Comparison of ENCODE assay signal across 17 cellular contexts in the genomic region with DNA sequence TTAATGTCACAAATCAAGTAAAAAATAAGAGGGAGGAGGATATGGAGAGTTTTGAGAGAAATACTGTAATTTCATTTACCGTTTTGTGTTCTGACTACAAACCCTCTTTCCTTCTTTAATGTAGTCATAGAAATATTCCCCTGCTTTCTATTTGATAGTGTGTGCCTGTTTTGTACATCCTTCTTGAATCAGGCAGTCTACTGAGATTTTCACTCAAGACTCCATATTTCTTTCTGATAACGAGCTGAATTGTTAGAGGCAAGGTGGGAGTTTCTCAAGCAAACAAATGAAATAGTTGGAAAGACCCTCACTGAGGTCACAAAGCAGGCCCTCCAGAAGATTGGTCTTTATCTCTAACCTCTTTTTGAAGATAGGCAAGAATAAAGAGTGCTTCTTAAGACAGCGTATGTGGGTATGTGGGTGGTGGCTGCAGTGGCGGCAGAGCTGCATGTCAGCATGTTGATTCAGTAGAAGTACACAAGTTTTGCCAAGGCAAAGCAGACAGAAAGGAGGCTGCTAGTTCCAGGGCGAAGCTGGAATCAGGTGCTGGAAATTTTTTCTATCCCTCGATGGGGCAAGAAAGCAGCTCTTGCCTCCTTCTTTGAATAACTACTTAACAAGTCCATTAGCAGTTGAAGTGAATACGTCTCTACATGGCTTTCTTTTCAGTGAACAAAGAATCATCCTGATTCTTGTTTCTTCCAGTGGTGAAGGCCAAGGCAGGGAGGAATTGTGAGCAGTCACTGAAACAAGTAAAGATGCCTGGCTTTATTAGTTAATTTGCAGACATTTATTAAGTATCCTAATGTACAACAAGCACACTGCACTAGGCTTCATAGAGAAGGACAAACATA.
DNase-seq lines count a peak whose midpoint lies in the region; ATAC-seq and TF ChIP-seq lines count a peak whose summit lies in the region.
"Had no signal": no experiment of that assay in that cellular context is flagged by ENCODE, and none has a peak within 500 bp of the region (broad histone marks: within the 10 kb centered on the region; RNA-seq: fewer than 3 reads in every experiment).

No MANE protein-coding gene starts in this region.

- peaks cover 8% of the 10 kb centered on the region for H3K4me1 Mint-ChIP-seq in activated T-cell treated with anti-CD3 and anti-CD28 coated beads, Interleukin-2, amount 50 U/mL, for 4 hours (ENCODE audit: low read depth)
- H3K4me1 Mint-ChIP-seq in activated naive CD8-positive, alpha-beta T cell treated with anti-CD3 and anti-CD28 coated beads for 36 hours: no peaks in the 10 kb centered on the region
- peaks cover 3% of the 10 kb centered on the region for H3K4me1 Mint-ChIP-seq in mesothelial cell of epicardium

- H3K36me3 ChIP-seq in tibial nerve: no peaks in the 10 kb centered on the region
- H3K36me3 ChIP-seq: upper lobe of left lung had no signal

- TF ChIP-seq EP300 in tibial nerve (IDR thresholded peaks at IDR 0.05): no peak

- H3K4me3 ChIP-seq in tibial nerve: peak overlapping the region in 1 of 4 donors; percentile 6
- H3K4me3 ChIP-seq: upper lobe of left lung had no signal

- H3K4me1 ChIP-seq in tibial nerve: peaks cover 0 to 4% (median 2%) of the 10 kb centered on the region in 4 donors
- H3K4me1 ChIP-seq: upper lobe of left lung had no signal

- ATAC-seq in activated T-cell treated with anti-CD3 and anti-CD28 coated beads, Interleukin-2, amount 50 U/mL, for 4 hours: peak in 1 of 2 donors; percentile 30
- no peak for ATAC-seq in GM21619 (IDR thresholded peaks at IDR 0.05; ENCODE audit: unreplicated experiment)
- ATAC-seq: PC-3 had no signal

- H3K36me3 Mint-ChIP-seq in activated T-cell treated with anti-CD3 and anti-CD28 coated beads, Interleukin-2, amount 50 U/mL, for 4 hours (ENCODE audit: insufficient read depth): no peaks in the 10 kb centered on the region
- no peaks in the 10 kb centered on the region for H3K36me3 Mint-ChIP-seq in activated naive CD8-positive, alpha-beta T cell treated with anti-CD3 and anti-CD28 coated beads for 36 hours
- peaks cover 5% of the 10 kb centered on the region for H3K36me3 Mint-ChIP-seq in mesothelial cell of epicardium

- no peaks in the 10 kb centered on the region for H3K27me3 ChIP-seq in tibial nerve
- H3K27me3 ChIP-seq: upper lobe of left lung had no signal

- H3K27me3 Mint-ChIP-seq in activated T-cell treated with anti-CD3 and anti-CD28 coated beads, Interleukin-2, amount 50 U/mL, for 4 hours (ENCODE audit: low read depth): no peaks in the 10 kb centered on the region
- no peaks in the 10 kb centered on the region for H3K27me3 Mint-ChIP-seq in activated naive CD8-positive, alpha-beta T cell treated with anti-CD3 and anti-CD28 coated beads for 36 hours
- H3K27me3 Mint-ChIP-seq in mesothelial cell of epicardium (ENCODE audit: low read depth): no peaks in the 10 kb centered on the region

- no peak for TF ChIP-seq CTCF in mesothelial cell of epicardium (IDR thresholded peaks at IDR 0.05; ENCODE audit: unreplicated experiment)
- TF ChIP-seq CTCF in tibial nerve (IDR thresholded peaks at IDR 0.05): no peak

- TF ChIP-seq POLR2A in tibial nerve (IDR thresholded peaks at IDR 0.05): no peak

- H3K4me3 Mint-ChIP-seq in activated T-cell treated with anti-CD3 and anti-CD28 coated beads, Interleukin-2, amount 50 U/mL, for 4 hours: peak overlapping the region; percentile 37
- no peak overlapping the region for H3K4me3 Mint-ChIP-seq in activated naive CD8-positive, alpha-beta T cell treated with anti-CD3 and anti-CD28 coated beads for 36 hours
- no peak overlapping the region for H3K4me3 Mint-ChIP-seq in mesothelial cell of epicardium

- peaks cover 0 to 15% (median 0%) of the 10 kb centered on the region in 4 donors for H3K9me3 ChIP-seq in tibial nerve

- H3K27ac Mint-ChIP-seq in activated naive CD8-positive, alpha-beta T cell treated with anti-CD3 and anti-CD28 coated beads for 36 hours: peak overlapping the region; percentile 12
- peak overlapping the region; percentile 67 for H3K27ac Mint-ChIP-seq in mesothelial cell of epicardium

- 43 to 51% methylated on average over 7 of the region's 7 CpGs for WGBS in tibial nerve, 2 donors

- H3K27ac ChIP-seq in tibial nerve: peak overlapping the region; percentile 10 to 80 (median 43)
- H3K27ac ChIP-seq: upper lobe of left lung had no signal

- H3K9me3 Mint-ChIP-seq in activated T-cell treated with anti-CD3 and anti-CD28 coated beads, Interleukin-2, amount 50 U/mL, for 4 hours: peaks cover 14% of the 10 kb centered on the region
- peaks cover 6% of the 10 kb centered on the region for H3K9me3 Mint-ChIP-seq in activated naive CD8-positive, alpha-beta T cell treated with anti-CD3 and anti-CD28 coated beads for 36 hours
- H3K9me3 Mint-ChIP-seq in mesothelial cell of epicardium: peaks cover 27% of the 10 kb centered on the region

- DNase-seq in activated T-cell treated with anti-CD3 and anti-CD28 coated beads, Interleukin-2, amount 50 U/mL, for 4 hours: no peak
- DNase-seq in activated T-cell treated with anti-CD3 and anti-CD28 coated beads, Interleukin-2, amount 50 U/mL, for 1 hour: no peak
- no peak for DNase-seq in activated naive CD8-positive, alpha-beta T cell treated with anti-CD3 and anti-CD28 coated beads for 36 hours
- no peak for DNase-seq in mesothelial cell of epicardium (ENCODE audit: low spot score in 2 of 2, unreplicated experiment in 2 of 2)
- no peak for DNase-seq in tibial nerve (ENCODE audit: low spot score in 2 of 2)
- no peak for DNase-seq in SKM-1 treated with dmso at 0.1 percent for 144 hours (lab: John Stamatoyannopoulos, UW; ENCODE audit: unreplicated experiment)
- no peak for DNase-seq in Kasumi-1 (lab: John Stamatoyannopoulos, UW)
- DNase-seq: activated CD8-positive, alpha-beta memory T cell treated with anti-CD3 and anti-CD28 coated beads, Interleukin-2, amount 50 U/mL, for 48 hours; foreskin melanocyte; mammary epithelial cell; NCI-H2029; NCI-H524 treated with DMSO at 0.1 percent for 48 hours; occipital lobe; PC-3; stimulated activated CD4-positive, alpha-beta T cell treated with anti-CD3 and anti-CD28 coated beads, Interleukin-4, amount 100 ng/mL, for 4 hours had no signal
